1 cellular context compared by ENCODE assay signal in genomic region chr2:8149985-8150547, GRCh38.
TF ChIP-seq lines count a peak whose summit lies in the region.

No MANE protein-coding gene starts in this region.

TF ChIP-seq in SK-N-SH, 30 proteins besides CTCF, POLR2A, EP300 and RAD21 (continued from another document):
- TF ChIP-seq, protein P1, sequence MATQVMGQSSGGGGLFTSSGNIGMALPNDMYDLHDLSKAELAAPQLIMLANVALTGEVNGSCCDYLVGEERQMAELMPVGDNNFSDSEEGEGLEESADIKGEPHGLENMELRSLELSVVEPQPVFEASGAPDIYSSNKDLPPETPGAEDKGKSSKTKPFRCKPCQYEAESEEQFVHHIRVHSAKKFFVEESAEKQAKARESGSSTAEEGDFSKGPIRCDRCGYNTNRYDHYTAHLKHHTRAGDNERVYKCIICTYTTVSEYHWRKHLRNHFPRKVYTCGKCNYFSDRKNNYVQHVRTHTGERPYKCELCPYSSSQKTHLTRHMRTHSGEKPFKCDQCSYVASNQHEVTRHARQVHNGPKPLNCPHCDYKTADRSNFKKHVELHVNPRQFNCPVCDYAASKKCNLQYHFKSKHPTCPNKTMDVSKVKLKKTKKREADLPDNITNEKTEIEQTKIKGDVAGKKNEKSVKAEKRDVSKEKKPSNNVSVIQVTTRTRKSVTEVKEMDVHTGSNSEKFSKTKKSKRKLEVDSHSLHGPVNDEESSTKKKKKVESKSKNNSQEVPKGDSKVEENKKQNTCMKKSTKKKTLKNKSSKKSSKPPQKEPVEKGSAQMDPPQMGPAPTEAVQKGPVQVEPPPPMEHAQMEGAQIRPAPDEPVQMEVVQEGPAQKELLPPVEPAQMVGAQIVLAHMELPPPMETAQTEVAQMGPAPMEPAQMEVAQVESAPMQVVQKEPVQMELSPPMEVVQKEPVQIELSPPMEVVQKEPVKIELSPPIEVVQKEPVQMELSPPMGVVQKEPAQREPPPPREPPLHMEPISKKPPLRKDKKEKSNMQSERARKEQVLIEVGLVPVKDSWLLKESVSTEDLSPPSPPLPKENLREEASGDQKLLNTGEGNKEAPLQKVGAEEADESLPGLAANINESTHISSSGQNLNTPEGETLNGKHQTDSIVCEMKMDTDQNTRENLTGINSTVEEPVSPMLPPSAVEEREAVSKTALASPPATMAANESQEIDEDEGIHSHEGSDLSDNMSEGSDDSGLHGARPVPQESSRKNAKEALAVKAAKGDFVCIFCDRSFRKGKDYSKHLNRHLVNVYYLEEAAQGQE (IDR thresholded peaks at IDR 0.05; ENCODE audit: low read depth, low read length): no peak
- TF ChIP-seq, protein P2, sequence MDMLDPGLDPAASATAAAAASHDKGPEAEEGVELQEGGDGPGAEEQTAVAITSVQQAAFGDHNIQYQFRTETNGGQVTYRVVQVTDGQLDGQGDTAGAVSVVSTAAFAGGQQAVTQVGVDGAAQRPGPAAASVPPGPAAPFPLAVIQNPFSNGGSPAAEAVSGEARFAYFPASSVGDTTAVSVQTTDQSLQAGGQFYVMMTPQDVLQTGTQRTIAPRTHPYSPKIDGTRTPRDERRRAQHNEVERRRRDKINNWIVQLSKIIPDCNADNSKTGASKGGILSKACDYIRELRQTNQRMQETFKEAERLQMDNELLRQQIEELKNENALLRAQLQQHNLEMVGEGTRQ (IDR thresholded peaks at IDR 0.05; ENCODE audit: borderline replicate concordance, low read depth, low read length): no peak
- TF ChIP-seq RFX5 (IDR thresholded peaks at IDR 0.05; ENCODE audit: low read length): no peak
- no peak for TF ChIP-seq TAF1 (IDR thresholded peaks at IDR 0.05; ENCODE audit: borderline replicate concordance, low read depth, low read length)
- TF ChIP-seq NRF1 (IDR thresholded peaks at IDR 0.05; ENCODE audit: low read depth, low read length): no peak
